1 cellular context compared by ENCODE assay signal in the genomic region with DNA sequence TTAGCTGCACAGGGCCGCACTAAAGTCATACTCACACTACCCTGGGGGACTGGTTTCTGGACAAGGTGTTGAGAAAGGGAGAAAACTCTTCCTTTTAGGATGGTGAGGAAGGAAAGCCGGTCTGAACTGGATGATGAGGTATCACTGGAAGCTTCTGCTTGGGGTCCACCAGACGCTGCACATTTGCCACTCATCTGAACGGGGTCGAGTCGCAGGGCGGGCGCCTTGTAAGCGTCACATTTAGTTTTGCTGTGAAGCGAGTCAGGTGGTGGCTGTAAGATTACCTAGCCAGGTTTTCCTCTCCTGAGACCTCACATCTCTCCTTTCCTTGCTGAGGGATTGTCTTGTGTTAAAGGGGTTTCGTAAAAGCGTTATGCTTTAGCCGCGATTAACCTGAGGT.
TF ChIP-seq lines count a peak whose summit lies in the region.

No MANE protein-coding gene starts in this region.

TF ChIP-seq in GM12878, 131 proteins besides CTCF, POLR2A, EP300 and RAD21:
- no peak for TF ChIP-seq YBX1 (IDR thresholded peaks at IDR 0.05)
- TF ChIP-seq, protein P1, sequence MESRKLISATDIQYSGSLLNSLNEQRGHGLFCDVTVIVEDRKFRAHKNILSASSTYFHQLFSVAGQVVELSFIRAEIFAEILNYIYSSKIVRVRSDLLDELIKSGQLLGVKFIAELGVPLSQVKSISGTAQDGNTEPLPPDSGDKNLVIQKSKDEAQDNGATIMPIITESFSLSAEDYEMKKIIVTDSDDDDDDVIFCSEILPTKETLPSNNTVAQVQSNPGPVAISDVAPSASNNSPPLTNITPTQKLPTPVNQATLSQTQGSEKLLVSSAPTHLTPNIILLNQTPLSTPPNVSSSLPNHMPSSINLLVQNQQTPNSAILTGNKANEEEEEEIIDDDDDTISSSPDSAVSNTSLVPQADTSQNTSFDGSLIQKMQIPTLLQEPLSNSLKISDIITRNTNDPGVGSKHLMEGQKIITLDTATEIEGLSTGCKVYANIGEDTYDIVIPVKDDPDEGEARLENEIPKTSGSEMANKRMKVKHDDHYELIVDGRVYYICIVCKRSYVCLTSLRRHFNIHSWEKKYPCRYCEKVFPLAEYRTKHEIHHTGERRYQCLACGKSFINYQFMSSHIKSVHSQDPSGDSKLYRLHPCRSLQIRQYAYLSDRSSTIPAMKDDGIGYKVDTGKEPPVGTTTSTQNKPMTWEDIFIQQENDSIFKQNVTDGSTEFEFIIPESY (IDR thresholded peaks at IDR 0.05), result no peak
